In the genomic region with DNA sequence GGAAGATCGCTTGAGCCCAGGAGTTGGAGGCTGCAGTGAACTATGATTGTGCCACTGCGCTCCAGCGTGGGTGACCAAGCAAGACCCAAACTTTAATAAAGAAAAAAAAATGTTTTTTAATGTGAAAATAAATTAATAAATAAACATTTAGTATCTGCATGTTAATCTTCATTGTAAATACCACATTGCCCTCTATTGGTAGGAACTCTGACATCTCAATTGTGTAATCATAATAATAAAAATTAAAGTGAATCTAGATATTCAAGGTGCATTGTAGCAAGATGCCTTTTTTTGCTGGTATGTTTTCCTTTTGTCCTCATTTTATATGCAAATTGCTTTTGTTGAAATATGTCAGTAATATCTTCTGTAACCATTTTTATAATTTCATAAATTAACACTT, we compare ENCODE assay signal across 9 cellular contexts.
DNase-seq lines count a peak whose midpoint lies in the region; ATAC-seq and TF ChIP-seq lines count a peak whose summit lies in the region.
"Had no signal": no experiment of that assay in that cellular context is flagged by ENCODE, and none has a peak within 500 bp of the region (broad histone marks: within the 10 kb centered on the region; RNA-seq: fewer than 3 reads in every experiment).

No MANE protein-coding gene starts in this region.

- DNase-seq in DND-41 (no peak), MV-4-11 (lab: John Stamatoyannopoulos, UW) (peak; percentile 9), cerebellar cortex (ENCODE audit: low spot score) (peak; percentile 59), neural crest cell (ENCODE audit: low read depth, low spot score) (no peak), NCI-H774 (lab: John Stamatoyannopoulos, UW) (no peak)
- no peak for DNase-seq in stimulated activated naive CD4-positive, alpha-beta T cell treated with Interleukin-2 at 50 U/mL for 16 hours (lab: John Stamatoyannopoulos, UW)

- H3K36me3 ChIP-seq in DND-41 (ENCODE audit: insufficient read depth, low read length) = peaks cover 52% of the 10 kb centered on the region

- H3K4me1 ChIP-seq in DND-41 (ENCODE audit: insufficient read depth, low read length) = peaks cover 28% of the 10 kb centered on the region

- no peak overlapping the region for H2AFZ ChIP-seq in DND-41 (ENCODE audit: low read depth, low read length)

- no peak overlapping the region for H3K27ac ChIP-seq in DND-41 (ENCODE audit: low read length)

- H3K9ac ChIP-seq in DND-41 (ENCODE audit: low read depth, low read length) = no peak overlapping the region

- TF ChIP-seq CTCF in DND-41 (IDR thresholded peaks at IDR 0.05; ENCODE audit: borderline replicate concordance, extremely low read depth, low read length, poor library complexity, severe bottlenecking) = peak; percentile 58
- TF ChIP-seq CTCF in neural crest cell (conservative IDR thresholded peaks at IDR 0.05) = peak; percentile 69

- H3K4me3 ChIP-seq in DND-41 (ENCODE audit: low read depth in 1 of 2, low read length in 2 of 2) = no peak overlapping the region

- no peak overlapping the region for H3K4me2 ChIP-seq in DND-41 (ENCODE audit: insufficient read depth, low read length)

- H3K4me1 Mint-ChIP-seq in neural crest cell = no peaks in the 10 kb centered on the region

- H4K20me1 ChIP-seq in DND-41 (ENCODE audit: insufficient read depth, low read length) = no peaks in the 10 kb centered on the region

- no peak overlapping the region for H3K4me3 Mint-ChIP-seq in neural crest cell
- H3K4me3 Mint-ChIP-seq: dendritic cell treated with granulocyte-macrophage colony-stimulating factor and Interleukin-4, amounts not matched to agents 40 ng/mL and 50 ng/mL, for 4 days had no signal

- H3K27ac Mint-ChIP-seq in neural crest cell (ENCODE audit: unreplicated experiment) = no peak overlapping the region
- H3K27ac Mint-ChIP-seq: dendritic cell treated with granulocyte-macrophage colony-stimulating factor and Interleukin-4, amounts not matched to agents 40 ng/mL and 50 ng/mL, for 4 days had no signal

- no peaks in the 10 kb centered on the region for H3K9me3 Mint-ChIP-seq in neural crest cell
- H3K9me3 Mint-ChIP-seq: dendritic cell treated with granulocyte-macrophage colony-stimulating factor and Interleukin-4, amounts not matched to agents 40 ng/mL and 50 ng/mL, for 4 days had no signal

- no peaks in the 10 kb centered on the region for H3K27me3 ChIP-seq in DND-41 (ENCODE audit: insufficient read depth, low read length, poor library complexity)

- ATAC-seq in DND-41 (ENCODE audit: insufficient read depth, low read depth) (no peak), HG03045 (IDR thresholded peaks at IDR 0.05; ENCODE audit: unreplicated experiment) (no peak), GM21723 (IDR thresholded peaks at IDR 0.05; ENCODE audit: unreplicated experiment) (no peak)

- peaks cover 28% of the 10 kb centered on the region for H3K36me3 Mint-ChIP-seq in neural crest cell (ENCODE audit: low read depth)

- H3K9me3 ChIP-seq in DND-41 (ENCODE audit: insufficient read depth, low read length, severe bottlenecking) = no peaks in the 10 kb centered on the region

- no peaks in the 10 kb centered on the region for H3K79me2 ChIP-seq in DND-41 (ENCODE audit: insufficient read depth, low read length)

- H3K27me3 Mint-ChIP-seq in neural crest cell (ENCODE audit: low read depth) = no peaks in the 10 kb centered on the region
- H3K27me3 Mint-ChIP-seq: dendritic cell treated with granulocyte-macrophage colony-stimulating factor and Interleukin-4, amounts not matched to agents 40 ng/mL and 50 ng/mL, for 4 days had no signal

Comparison
In these comparisons a context has a peak if more than half of its experiments do, and no peak if none do; other contexts are left out.
1. DNase-seq: peak in MV-4-11 (single experiment) and cerebellar cortex (single experiment); none in DND-41 (single experiment), neural crest cell (single experiment), stimulated activated naive CD4-positive, alpha-beta T cell treated with Interleukin-2 at 50 U/mL for 16 hours (single experiment) and NCI-H774 (single experiment).